ENCODE assay signal across 20 cellular contexts in the genomic region with DNA sequence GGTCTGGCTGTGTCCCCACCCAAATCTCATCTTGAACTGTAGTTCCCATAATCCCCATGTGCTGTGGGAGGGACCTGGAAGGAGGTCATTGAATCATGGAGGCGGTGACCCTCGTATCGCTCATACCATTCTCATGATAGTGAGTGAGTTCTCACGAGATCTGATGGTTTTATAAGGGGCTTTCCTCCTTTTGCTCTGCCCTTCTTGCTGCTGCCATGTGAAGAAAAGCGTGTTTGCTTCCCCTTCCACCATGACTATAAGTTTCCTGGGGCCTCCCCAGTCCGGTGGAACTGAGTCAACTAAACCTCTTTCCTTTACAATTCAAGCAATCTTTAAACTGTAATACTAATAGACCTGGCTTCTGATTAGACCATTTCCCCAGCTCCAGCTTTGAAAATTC.
"Had no signal": no experiment of that assay in that cellular context is flagged by ENCODE, and none has a peak within 500 bp of the region (broad histone marks: within the 10 kb centered on the region; RNA-seq: fewer than 3 reads in every experiment).

No MANE protein-coding gene starts in this region.

- ATAC-seq: heart right ventricle had no signal

- H3K27me3 ChIP-seq: ascending aorta, esophagus muscularis mucosa, heart right ventricle, right atrium auricular region, testis had no signal

- H3K27ac ChIP-seq: ascending aorta, esophagus muscularis mucosa, heart right ventricle, left ventricle myocardium inferior, prostate gland, right atrium auricular region, testis had no signal

- DNase-seq: activated CD4-positive, alpha-beta memory T cell treated with anti-CD3 and anti-CD28 coated beads, Interleukin-2, amount 10 ng/mL, durations not matched to agents 7 days and 5 days; activated CD4-positive, alpha-beta T cell treated with anti-CD3 and anti-CD28 coated beads for 4 hours; activated naive CD4-positive, alpha-beta T cell treated with Interleukin-2 at 50 U/mL for 16 hours; activated T-cell treated with anti-CD3 and anti-CD28 coated beads, Interleukin-2, amount 50 U/mL, for 24 hours; dermis blood vessel endothelial cell; effector memory CD4-positive, alpha-beta T cell; heart right ventricle; left ventricle myocardium inferior; stimulated activated CD4-positive, alpha-beta T cell treated with anti-CD3 and anti-CD28 coated beads, Interleukin-2, amount 100 ng/mL, for 24 hours; SW 1271; T-helper 2 cell; testis had no signal

- H3K4me1 Mint-ChIP-seq: activated CD4-positive, alpha-beta memory T cell treated with anti-CD3 and anti-CD28 coated beads, Interleukin-2, amount 10 ng/mL, durations not matched to agents 7 days and 5 days had no signal

- FAIRE-seq: endothelial cell of umbilical vein had no signal

- H3K27me3 Mint-ChIP-seq: activated CD4-positive, alpha-beta memory T cell treated with anti-CD3 and anti-CD28 coated beads, Interleukin-2, amount 10 ng/mL, durations not matched to agents 7 days and 5 days; activated T-cell treated with anti-CD3 and anti-CD28 coated beads, Interleukin-2, amount 50 U/mL, for 24 hours; type B pancreatic cell had no signal

- H3K36me3 ChIP-seq: left ventricle myocardium inferior, prostate gland, right atrium auricular region had no signal

- H3K4me3 Mint-ChIP-seq: activated CD4-positive, alpha-beta memory T cell treated with anti-CD3 and anti-CD28 coated beads, Interleukin-2, amount 10 ng/mL, durations not matched to agents 7 days and 5 days; activated T-cell treated with anti-CD3 and anti-CD28 coated beads, Interleukin-2, amount 50 U/mL, for 24 hours; neural crest cell; type B pancreatic cell had no signal

- H3K9me3 ChIP-seq: ascending aorta, esophagus muscularis mucosa, heart right ventricle, left ventricle myocardium inferior, prostate gland, right atrium auricular region, testis had no signal

- H3K4me3 ChIP-seq: ascending aorta, esophagus muscularis mucosa, heart right ventricle, left ventricle myocardium inferior, prostate gland, right atrium auricular region, testis had no signal

- H3K9me3 Mint-ChIP-seq: activated CD4-positive, alpha-beta memory T cell treated with anti-CD3 and anti-CD28 coated beads, Interleukin-2, amount 10 ng/mL, durations not matched to agents 7 days and 5 days; activated T-cell treated with anti-CD3 and anti-CD28 coated beads, Interleukin-2, amount 50 U/mL, for 24 hours; activated T-helper 2 cell treated with anti-CD3 and anti-CD28 coated beads, Interferon-gamma antibody, Interleukin-2, Interleukin-4, amounts not matched to agents 10 μg/mL and 5 μg/mL and 100 μg/mL, durations not matched to agents 14 hours and 24 hours and 36 hours; neural crest cell; type B pancreatic cell had no signal

- H3K27ac Mint-ChIP-seq: activated CD4-positive, alpha-beta memory T cell treated with anti-CD3 and anti-CD28 coated beads, Interleukin-2, amount 10 ng/mL, durations not matched to agents 7 days and 5 days; activated T-cell treated with anti-CD3 and anti-CD28 coated beads, Interleukin-2, amount 50 U/mL, for 24 hours; activated T-helper 2 cell treated with anti-CD3 and anti-CD28 coated beads, Interferon-gamma antibody, Interleukin-2, Interleukin-4, amounts not matched to agents 10 μg/mL and 5 μg/mL and 100 μg/mL, durations not matched to agents 14 hours and 24 hours and 36 hours; type B pancreatic cell had no signal

- H3K4me1 ChIP-seq: ascending aorta, prostate gland had no signal
